Comparison of ENCODE assay signal across 19 cellular contexts in genomic region chr16:3655791-3656490, GRCh38. TPM values are rescaled to one million over a fixed set of nuclear protein-coding genes. Genes with fewer than 3 reads are reported as not detected.
A peak's percentile ranks its signal among the peaks of the same experiment; 100 is the strongest.
DNase-seq lines count a peak whose midpoint lies in the region; TF ChIP-seq lines count a peak whose summit lies in the region.
"Had no signal": no experiment of that assay in that cellular context is flagged by ENCODE, and none has a peak within 500 bp of the region (broad histone marks: within the 10 kb centered on the region; RNA-seq: fewer than 3 reads in every experiment).

No MANE protein-coding gene starts in this region.

- no peak for TF ChIP-seq EP300 in suprapubic skin (IDR thresholded peaks at IDR 0.05)

- H3K4me3 Mint-ChIP-seq in activated CD4-positive, alpha-beta memory T cell treated with anti-CD3 and anti-CD28 coated beads for 36 hours = no peak overlapping the region
- H3K4me3 Mint-ChIP-seq: activated CD4-positive, alpha-beta T cell treated with anti-CD3 and anti-CD28 coated beads, Interleukin-2, amount 10 ng/mL, durations not matched to agents 24 days and 14 days; activated naive CD4-positive, alpha-beta T cell treated with anti-CD3 and anti-CD28 coated beads, Interleukin-2, amount 50 U/mL, for 24 hours; activated T-helper 1 cell treated with anti-CD3 and anti-CD28 coated beads, Interleukin-12 subunit alpha, Interleukin-12 subunit beta, Interleukin-2, Interleukin-4 antibody, amounts not matched to agents 30 ng/mL and 10 ng/mL and 1 ng/mL, durations not matched to agents 14 hours and 24 hours and 36 hours; CD4-positive, alpha-beta memory T cell; naive thymus-derived CD4-positive, alpha-beta T cell had no signal

- no peaks in the 10 kb centered on the region for H3K27me3 ChIP-seq in cardiac muscle cell
- no peaks in the 10 kb centered on the region for H3K27me3 ChIP-seq in left ventricle myocardium inferior (ENCODE audit: low read depth)
- H3K27me3 ChIP-seq in muscle layer of duodenum (ENCODE audit: low read depth, low read length) = no peaks in the 10 kb centered on the region
- H3K27me3 ChIP-seq in suprapubic skin = no peaks in the 10 kb centered on the region
- no peaks in the 10 kb centered on the region for H3K27me3 ChIP-seq in MG63

- H3K4me1 ChIP-seq in cardiac muscle cell (ENCODE audit: low read depth) (peaks cover 5% of the 10 kb centered on the region), left ventricle myocardium inferior (peaks cover 21% of the 10 kb centered on the region), muscle layer of duodenum (ENCODE audit: control insufficient read depth in 1 of 2, insufficient read depth in 2 of 2, low read length in 2 of 2) (no peaks in the 10 kb centered on the region), suprapubic skin (no peaks in the 10 kb centered on the region)

- H3K36me3 Mint-ChIP-seq in activated CD4-positive, alpha-beta memory T cell treated with anti-CD3 and anti-CD28 coated beads for 36 hours = peaks cover 28% of the 10 kb centered on the region

- no peak overlapping the region for H3K4me3 ChIP-seq in cardiac muscle cell
- no peak overlapping the region for H3K4me3 ChIP-seq in left ventricle myocardium inferior
- H3K4me3 ChIP-seq in coronary artery = no peak overlapping the region
- peak overlapping the region in 1 of 2 donors; percentile 56 for H3K4me3 ChIP-seq in muscle layer of duodenum (ENCODE audit: low read depth in 1 of 2, low read length in 2 of 2)
- H3K4me3 ChIP-seq in suprapubic skin = no peak overlapping the region
- H3K4me3 ChIP-seq in MG63 = no peak overlapping the region

- no peak for TF ChIP-seq POLR2A in suprapubic skin (IDR thresholded peaks at IDR 0.05)

- H3K27ac Mint-ChIP-seq in activated CD4-positive, alpha-beta memory T cell treated with anti-CD3 and anti-CD28 coated beads for 36 hours = no peak overlapping the region
- H3K27ac Mint-ChIP-seq: activated naive CD4-positive, alpha-beta T cell treated with anti-CD3 and anti-CD28 coated beads, Interleukin-2, amount 50 U/mL, for 24 hours; activated T-helper 1 cell treated with anti-CD3 and anti-CD28 coated beads, Interleukin-12 subunit alpha, Interleukin-12 subunit beta, Interleukin-2, Interleukin-4 antibody, amounts not matched to agents 30 ng/mL and 10 ng/mL and 1 ng/mL, durations not matched to agents 14 hours and 24 hours and 36 hours had no signal

- 90% methylated on average over 9 of the region's 20 CpGs for WGBS in suprapubic skin

- no peaks in the 10 kb centered on the region for H3K27me3 Mint-ChIP-seq in activated CD4-positive, alpha-beta memory T cell treated with anti-CD3 and anti-CD28 coated beads for 36 hours
- H3K27me3 Mint-ChIP-seq: activated CD4-positive, alpha-beta T cell treated with anti-CD3 and anti-CD28 coated beads, Interleukin-2, amount 10 ng/mL, durations not matched to agents 24 days and 14 days; activated naive CD4-positive, alpha-beta T cell treated with anti-CD3 and anti-CD28 coated beads, Interleukin-2, amount 50 U/mL, for 24 hours; CD4-positive, alpha-beta memory T cell; naive thymus-derived CD4-positive, alpha-beta T cell had no signal

- intact Hi-C loops in left ventricle myocardium inferior (cut with micrococcal nuclease) = no loop called here
- intact Hi-C loops in activated CD4-positive, alpha-beta memory T cell treated with anti-CD3 and anti-CD28 coated beads for 36 hours (cut with micrococcal nuclease) = loop anchor here (2.0 kb wide), 1 partner anchor 223 kb away; no protein-coding TSS in a partner anchor

- TF ChIP-seq CTCF in cardiac muscle cell (IDR thresholded peaks at IDR 0.05; ENCODE audit: low read depth, low read length) = no peak
- no peak for TF ChIP-seq CTCF in left ventricle myocardium inferior (IDR thresholded peaks at IDR 0.05; ENCODE audit: borderline replicate concordance)
- TF ChIP-seq CTCF in coronary artery (IDR thresholded peaks at IDR 0.05) = no peak
- TF ChIP-seq CTCF in suprapubic skin (IDR thresholded peaks at IDR 0.05) = no peak

- no peak for DNase-seq in cardiac muscle cell (ENCODE audit: low read depth in 1 of 2, low spot score in 1 of 2)
- no peak for DNase-seq in left ventricle myocardium inferior
- DNase-seq in coronary artery (ENCODE audit: low spot score) = peak; percentile 26
- peak; percentile 48 to 69 for DNase-seq in suprapubic skin (ENCODE audit: low spot score in 2 of 2)
- no peak for DNase-seq in G401 (ENCODE audit: low spot score)
- DNase-seq in activated CD4-positive, alpha-beta memory T cell treated with anti-CD3 and anti-CD28 coated beads for 36 hours = no peak
- DNase-seq in MG63 = no peak
- DNase-seq: activated CD4-positive, alpha-beta T cell treated with anti-CD3 and anti-CD28 coated beads, Interleukin-2, amount 10 ng/mL, durations not matched to agents 24 days and 14 days; CD4-positive, alpha-beta memory T cell; dermis blood vessel endothelial cell; naive thymus-derived CD4-positive, alpha-beta T cell; NCI-H1048; NCI-H1694 treated with DMSO at 0.1 percent for 48 hours; NCI-H69; right cardiac atrium; stimulated activated CD4-positive, alpha-beta T cell treated with anti-CD3 and anti-CD28 coated beads, Interleukin-15, amount 100 ng/mL, for 24 hours had no signal

- no peaks in the 10 kb centered on the region for H3K9me3 Mint-ChIP-seq in activated CD4-positive, alpha-beta memory T cell treated with anti-CD3 and anti-CD28 coated beads for 36 hours
- H3K9me3 Mint-ChIP-seq: activated CD4-positive, alpha-beta T cell treated with anti-CD3 and anti-CD28 coated beads, Interleukin-2, amount 10 ng/mL, durations not matched to agents 24 days and 14 days; activated naive CD4-positive, alpha-beta T cell treated with anti-CD3 and anti-CD28 coated beads, Interleukin-2, amount 50 U/mL, for 24 hours; activated T-helper 1 cell treated with anti-CD3 and anti-CD28 coated beads, Interleukin-12 subunit alpha, Interleukin-12 subunit beta, Interleukin-2, Interleukin-4 antibody, amounts not matched to agents 30 ng/mL and 10 ng/mL and 1 ng/mL, durations not matched to agents 14 hours and 24 hours and 36 hours; CD4-positive, alpha-beta memory T cell; naive thymus-derived CD4-positive, alpha-beta T cell had no signal

- H3K27ac ChIP-seq in cardiac muscle cell (peak overlapping the region; percentile 68), left ventricle myocardium inferior (replicated peaks) (no peak overlapping the region), coronary artery (no peak overlapping the region), muscle layer of duodenum (ENCODE audit: low read length) (peak overlapping the region; percentile 83), suprapubic skin (no peak overlapping the region)

- H3K4me1 Mint-ChIP-seq in activated CD4-positive, alpha-beta memory T cell treated with anti-CD3 and anti-CD28 coated beads for 36 hours (ENCODE audit: low read depth) = peaks cover 16% of the 10 kb centered on the region

- H3K36me3 ChIP-seq in cardiac muscle cell (peaks cover 28% of the 10 kb centered on the region), left ventricle myocardium inferior (peaks cover 61% of the 10 kb centered on the region), muscle layer of duodenum (ENCODE audit: control insufficient read depth in 1 of 2, insufficient read depth in 2 of 2, low read length in 2 of 2) (peaks cover 39 to 78% of the 10 kb centered on the region in 2 donors), suprapubic skin (peaks cover 69% of the 10 kb centered on the region), MG63 (peaks cover 70% of the 10 kb centered on the region)

- POLR2A ChIA-PET in activated CD4-positive, alpha-beta memory T cell treated with anti-CD3 and anti-CD28 coated beads for 36 hours (lab: Charles Lee) = no interaction called here

- CTCF ChIA-PET in activated CD4-positive, alpha-beta memory T cell treated with anti-CD3 and anti-CD28 coated beads for 36 hours (lab: Charles Lee) = interaction anchor here (0.6 to 1.4 kb wide), 3 partner anchors 9 to 43 kb away, joined by 3 to 4 read pairs (median 3); no protein-coding TSS in a partner anchor

- in situ Hi-C loops in G401 (cut with HindIII; ENCODE audit: low sequenced_read_pairs) = no loop called here

- no peaks in the 10 kb centered on the region for H3K9me3 ChIP-seq in cardiac muscle cell (ENCODE audit: low read depth)
- H3K9me3 ChIP-seq in left ventricle myocardium inferior (replicated peaks) = no peaks in the 10 kb centered on the region
- H3K9me3 ChIP-seq in muscle layer of duodenum (ENCODE audit: control insufficient read depth in 1 of 2, low read length in 2 of 2) = no peaks in the 10 kb centered on the region
- H3K9me3 ChIP-seq in suprapubic skin = no peaks in the 10 kb centered on the region
- H3K9me3 ChIP-seq in MG63 = no peaks in the 10 kb centered on the region

RNA-seq across cellular contexts. Expression of gene DNASE1, which starts 1.4 kb away (rescaled TPM):
- total RNA-seq in cardiac muscle cell = 48.7 and 73.9 TPM in 2 replicates
- polyA plus RNA-seq in cardiac muscle cell = 28.1 and 38.1 TPM in 2 replicates
- total RNA-seq in left ventricle myocardium inferior = 7.7 TPM
- total RNA-seq in suprapubic skin = 10 to 100 TPM; 11.0 to 32.7 (median 23.0) TPM
- 9.4 and 15.4 TPM in 2 replicates for total RNA-seq in G401 (2014; rRNA removed; shearing (Covaris generic))
- 10 to 100 TPM; 11.4 to 14.3 TPM for total RNA-seq in activated CD4-positive, alpha-beta memory T cell treated with anti-CD3 and anti-CD28 coated beads for 36 hours
- total RNA-seq in MG63 (2014; rRNA removed; shearing (Covaris generic); ENCODE audit: low replicate concordance) = 6.9 and 17.8 TPM in 2 replicates

RNA-seq across cellular contexts. Expression of gene SLX4, which starts 44.5 kb away (rescaled TPM):
- total RNA-seq in cardiac muscle cell (5.6 and 7.2 TPM in 2 replicates), left ventricle myocardium inferior (2.5 TPM), suprapubic skin (1 to 10 TPM; 2.9 to 6.0 (median 4.5) TPM)
- 2.9 and 3.6 TPM in 2 replicates for polyA plus RNA-seq in cardiac muscle cell
- total RNA-seq in G401 (2014; rRNA removed; shearing (Covaris generic)) = 4.8 and 5.9 TPM in 2 replicates
- 10 to 100 TPM; 13.4 to 15.3 TPM for total RNA-seq in activated CD4-positive, alpha-beta memory T cell treated with anti-CD3 and anti-CD28 coated beads for 36 hours
- total RNA-seq in MG63 (2014; rRNA removed; shearing (Covaris generic); ENCODE audit: low replicate concordance) = 2.6 and 4.8 TPM in 2 replicates

Comparison
In these comparisons a context has a peak if more than half of its experiments do, and no peak if none do; other contexts are left out.
1. H3K27ac ChIP-seq: peak in cardiac muscle cell (single experiment) and muscle layer of duodenum (single experiment); none in left ventricle myocardium inferior (single experiment), coronary artery (0 of 2) and suprapubic skin (single experiment).
2. DNase-seq: peak in coronary artery (single experiment) and suprapubic skin (2 of 2); none in cardiac muscle cell (0 of 2), left ventricle myocardium inferior (single experiment), G401 (single experiment), activated CD4-positive, alpha-beta memory T cell treated with anti-CD3 and anti-CD28 coated beads for 36 hours (single experiment) and MG63 (single experiment).